In the genomic region with DNA sequence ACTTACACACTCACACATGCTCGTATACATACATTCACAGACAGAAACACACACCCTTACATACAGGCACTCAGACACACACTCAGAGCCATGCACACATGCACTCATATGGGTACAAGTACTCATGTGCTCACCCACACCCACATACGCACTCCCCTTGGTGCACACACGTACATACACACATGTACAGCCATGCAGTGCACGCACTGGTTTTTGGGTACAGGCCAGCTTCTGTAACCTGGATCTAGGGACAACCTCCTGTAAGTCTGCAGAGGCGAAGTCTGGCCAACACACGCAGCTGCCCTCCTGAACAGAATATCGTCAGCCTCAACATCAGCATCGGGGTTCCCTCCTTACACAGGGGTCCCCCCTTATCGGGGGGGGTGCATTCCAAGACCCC, we compare ENCODE assay signal across 13 cellular contexts.
"Had no signal": no experiment of that assay in that cellular context is flagged by ENCODE, and none has a peak within 500 bp of the region (broad histone marks: within the 10 kb centered on the region; RNA-seq: fewer than 3 reads in every experiment).

No MANE protein-coding gene starts in this region.

- H3K27ac Mint-ChIP-seq: activated CD8-positive, alpha-beta T cell treated with anti-CD3 and anti-CD28 coated beads for 36 hours; activated T-helper 17 cell treated with anti-CD3 and anti-CD28 coated beads, Interleukin-2, amount 50 U/mL, for 72 hours; endodermal cell had no signal

- H3K4me1 Mint-ChIP-seq: activated T-helper 17 cell treated with anti-CD3 and anti-CD28 coated beads, Interleukin-2, amount 50 U/mL, for 72 hours had no signal

- H3K4me1 ChIP-seq: adrenal gland, gastrocnemius medialis had no signal

- H3K4me3 ChIP-seq: adrenal gland, gastrocnemius medialis, heart left ventricle, spleen had no signal

- H3K4me3 Mint-ChIP-seq: activated CD8-positive, alpha-beta T cell treated with anti-CD3 and anti-CD28 coated beads for 36 hours; activated T-helper 17 cell treated with anti-CD3 and anti-CD28 coated beads, Interleukin-2, amount 50 U/mL, for 72 hours; endodermal cell had no signal

- H3K27ac ChIP-seq: adrenal gland, gastrocnemius medialis, heart left ventricle, neutrophil, spleen, VCaP had no signal

- DNase-seq: activated CD8-positive, alpha-beta T cell treated with anti-CD3 and anti-CD28 coated beads for 36 hours; activated naive CD4-positive, alpha-beta T cell treated with anti-CD3 and anti-CD28 coated beads, Interleukin-2, amount 50 U/mL, for 16 hours; endodermal cell; gastrocnemius medialis; heart left ventricle; right cardiac atrium; spleen; T-helper 1 cell; T1000 had no signal

- H3K9me3 Mint-ChIP-seq: activated CD8-positive, alpha-beta T cell treated with anti-CD3 and anti-CD28 coated beads for 36 hours had no signal

- H3K36me3 ChIP-seq: adrenal gland, gastrocnemius medialis, heart left ventricle, neutrophil, spleen had no signal

- H3K9me3 ChIP-seq: adrenal gland, gastrocnemius medialis, heart left ventricle, neutrophil, spleen had no signal
